12 cellular contexts compared by ENCODE assay signal in the genomic region with DNA sequence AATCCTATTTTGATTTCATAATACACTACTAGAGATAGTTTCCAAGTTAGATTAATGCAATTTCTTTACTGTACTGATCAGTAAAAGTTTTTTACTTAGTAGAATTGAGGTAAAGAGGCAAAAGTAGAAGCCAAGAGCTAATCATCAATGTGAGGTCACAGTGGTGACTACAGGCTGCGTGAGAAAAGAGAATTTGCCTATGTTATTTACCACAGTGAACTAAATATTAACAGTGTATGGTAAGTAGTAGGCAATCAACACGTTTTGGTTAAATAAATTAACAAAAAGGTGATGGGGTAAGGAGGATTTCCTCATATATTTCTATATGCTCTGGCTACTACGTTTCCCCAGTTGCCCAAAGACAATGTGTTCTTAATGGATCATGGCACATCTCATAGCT.
"Had no signal": no experiment of that assay in that cellular context is flagged by ENCODE, and none has a peak within 500 bp of the region (broad histone marks: within the 10 kb centered on the region; RNA-seq: fewer than 3 reads in every experiment).

No MANE protein-coding gene starts in this region.

- ATAC-seq: activated CD4-positive, alpha-beta T cell treated with anti-CD3 and anti-CD28 coated beads for 36 hours; gastroesophageal sphincter; heart right ventricle; sciatic nerve; stimulated activated naive CD8-positive, alpha-beta T cell treated with anti-CD3 and anti-CD28 coated beads, Interleukin-15, Interleukin-2, amounts not matched to agents 100 U/mL and 50 U/mL, for 24 hours had no signal

- H3K27ac Mint-ChIP-seq: activated CD4-positive, alpha-beta memory T cell treated with anti-CD3 and anti-CD28 coated beads, Interleukin-2, amount 10 ng/mL, durations not matched to agents 7 days and 5 days; activated CD4-positive, alpha-beta T cell treated with anti-CD3 and anti-CD28 coated beads for 36 hours; activated naive CD4-positive, alpha-beta T cell treated with anti-CD3 and anti-CD28 coated beads, Interleukin-2, amount 10 ng/mL, durations not matched to agents 7 days and 5 days; activated T-cell treated with anti-CD3 and anti-CD28 coated beads, Interleukin-2, amount 50 U/mL, for 24 hours; naive B cell; neural progenitor cell had no signal

- H3K36me3 Mint-ChIP-seq: activated naive CD4-positive, alpha-beta T cell treated with anti-CD3 and anti-CD28 coated beads, Interleukin-2, amount 10 ng/mL, durations not matched to agents 7 days and 5 days; naive B cell; neural progenitor cell had no signal

- H3K9me3 Mint-ChIP-seq: activated CD4-positive, alpha-beta memory T cell treated with anti-CD3 and anti-CD28 coated beads, Interleukin-2, amount 10 ng/mL, durations not matched to agents 7 days and 5 days; activated naive CD4-positive, alpha-beta T cell treated with anti-CD3 and anti-CD28 coated beads, Interleukin-2, amount 10 ng/mL, durations not matched to agents 7 days and 5 days; activated T-cell treated with anti-CD3 and anti-CD28 coated beads, Interleukin-2, amount 50 U/mL, for 24 hours; neural progenitor cell had no signal

- DNase-seq: activated CD4-positive, alpha-beta memory T cell treated with anti-CD3 and anti-CD28 coated beads, Interleukin-2, amount 10 ng/mL, durations not matched to agents 7 days and 5 days; activated CD4-positive, alpha-beta T cell treated with anti-CD3 and anti-CD28 coated beads for 36 hours; activated naive CD4-positive, alpha-beta T cell treated with anti-CD3 and anti-CD28 coated beads, Interleukin-2, amount 10 ng/mL, durations not matched to agents 7 days and 5 days; activated T-cell treated with anti-CD3 and anti-CD28 coated beads, Interleukin-2, amount 50 U/mL, for 24 hours; dermis blood vessel endothelial cell; heart right ventricle; naive B cell; stimulated activated naive CD8-positive, alpha-beta T cell treated with anti-CD3 and anti-CD28 coated beads, Interleukin-15, Interleukin-2, amounts not matched to agents 100 U/mL and 50 U/mL, for 24 hours; transverse colon had no signal
